8 cellular contexts compared by ENCODE assay signal in genomic region chr1:26693557-26694184, GRCh38. TPM values are rescaled to one million over a fixed set of nuclear protein-coding genes. Genes with fewer than 3 reads are reported as not detected.
DNase-seq lines count a peak whose midpoint lies in the region; ATAC-seq, FAIRE-seq and TF ChIP-seq lines count a peak whose summit lies in the region.

No MANE protein-coding gene starts in this region.

- peak overlapping the region; percentile 20 for H3K9ac ChIP-seq in mesendoderm (ENCODE audit: low read length)

- H3K9me3 ChIP-seq in right atrium auricular region, result no peaks in the 10 kb centered on the region

- no peak for TF ChIP-seq CTCF in right atrium auricular region (IDR thresholded peaks at IDR 0.05)
- TF ChIP-seq CTCF in astrocyte of the spinal cord (IDR thresholded peaks at IDR 0.05; ENCODE audit: low read depth, low read length), result no peak

- H3K4me3 ChIP-seq in right atrium auricular region (peak overlapping the region; percentile 41 to 60), astrocyte of the spinal cord (ENCODE audit: low read depth, low read length) (peak overlapping the region; percentile 58), mesendoderm (ENCODE audit: low read length) (no peak overlapping the region)

- no peak overlapping the region for H2BK5ac ChIP-seq in mesendoderm (ENCODE audit: low read length)

- TF ChIP-seq POLR2A in H54 (IDR thresholded peaks at IDR 0.05; ENCODE audit: low read depth, low read length), result no peak

- H4K5ac ChIP-seq in mesendoderm (ENCODE audit: low read length), result peak overlapping the region; percentile 84

- in situ Hi-C loops in astrocyte of the spinal cord (cut with HindIII; ENCODE audit: low sequenced_read_pairs), result no loop called here

- H4K8ac ChIP-seq in mesendoderm (ENCODE audit: low read depth, low read length), result peak overlapping the region; percentile 42

- FAIRE-seq in H54 (lab: Jason Lieb, UNC), result no peak

- H3K18ac ChIP-seq in mesendoderm (ENCODE audit: low read length), result peak overlapping the region; percentile 81

- H3K23ac ChIP-seq in mesendoderm (ENCODE audit: low read length), result no peak overlapping the region

- H3K4me1 ChIP-seq in right atrium auricular region (peaks cover 8 to 39% of the 10 kb centered on the region in 2 donors), mesendoderm (ENCODE audit: control insufficient read depth, low read depth, low read length) (peaks cover 12% of the 10 kb centered on the region)

- H3K56ac ChIP-seq in mesendoderm (ENCODE audit: low read length), result peak overlapping the region; percentile 58

- H2AK5ac ChIP-seq in mesendoderm (ENCODE audit: low read length), result peak overlapping the region; percentile 52

- peak overlapping the region; percentile 74 for H3K4ac ChIP-seq in mesendoderm (ENCODE audit: low read depth, low read length)

- no peak overlapping the region for H2BK15ac ChIP-seq in mesendoderm (replicated peaks; ENCODE audit: low read depth)

- ATAC-seq in left cardiac atrium (no peak), GM18517 (IDR thresholded peaks at IDR 0.05; ENCODE audit: unreplicated experiment) (no peak), HG02610 (IDR thresholded peaks at IDR 0.05; ENCODE audit: unreplicated experiment) (no peak)

- WGBS in mesendoderm (ENCODE audit: extremely low coverage, insufficient coverage, low lambda C conversion rate), result no CpG with 5 or more reads among the region's 5 CpGs

- peaks cover 24% of the 10 kb centered on the region for H3K79me2 ChIP-seq in mesendoderm (ENCODE audit: control insufficient read depth, insufficient read depth, low read length)

- no peaks in the 10 kb centered on the region for H3K27me3 ChIP-seq in right atrium auricular region
- no peaks in the 10 kb centered on the region for H3K27me3 ChIP-seq in mesendoderm (ENCODE audit: insufficient read depth, low read length, poor library complexity)

- H3K36me3 ChIP-seq in right atrium auricular region (no peaks in the 10 kb centered on the region), mesendoderm (ENCODE audit: control insufficient read depth, insufficient read depth, low read length) (no peaks in the 10 kb centered on the region)

- H3K4me2 ChIP-seq in mesendoderm (ENCODE audit: low read length), result peak overlapping the region; percentile 46

- DNase-seq in right atrium auricular region (ENCODE audit: low spot score) (no peak), left cardiac atrium (no peak), astrocyte of the spinal cord (ENCODE audit: low read depth, low spot score) (no peak), mesendoderm (peak; percentile 33), H54 (ENCODE audit: insufficient read length, low spot score) (no peak), HuH-7 (ENCODE audit: low spot score) (no peak)

- H2BK120ac ChIP-seq in mesendoderm (ENCODE audit: low read depth, low read length), result no peak overlapping the region

- H3K27ac ChIP-seq in right atrium auricular region (peak overlapping the region; percentile 96 to 97), mesendoderm (ENCODE audit: low read depth, low read length) (peak overlapping the region; percentile 99)

- intact Hi-C loops in left cardiac atrium (cut with DNase I), result loop anchor here in 1 of 2 donors (2.0 kb wide), 1 partner anchor 95 kb away; no protein-coding TSS in a partner anchor

- no peaks in the 10 kb centered on the region for H3K79me1 ChIP-seq in mesendoderm (ENCODE audit: low read length)

RNA-seq across cellular contexts. Expression of gene ARID1A, which starts 2.1 kb away (rescaled TPM):
- total RNA-seq in right atrium auricular region, result 10 to 100 TPM; 32.7 to 48.8 TPM
- 10 to 100 TPM; 34.5 to 38.5 TPM for total RNA-seq in left cardiac atrium
- 96.8 TPM for polyA plus RNA-seq in mesendoderm (2013, experiment 1 of 2)
- 97.9 TPM for polyA plus RNA-seq in mesendoderm (2013, experiment 2 of 2)
